30 cellular contexts compared by ENCODE assay signal in the genomic region with DNA sequence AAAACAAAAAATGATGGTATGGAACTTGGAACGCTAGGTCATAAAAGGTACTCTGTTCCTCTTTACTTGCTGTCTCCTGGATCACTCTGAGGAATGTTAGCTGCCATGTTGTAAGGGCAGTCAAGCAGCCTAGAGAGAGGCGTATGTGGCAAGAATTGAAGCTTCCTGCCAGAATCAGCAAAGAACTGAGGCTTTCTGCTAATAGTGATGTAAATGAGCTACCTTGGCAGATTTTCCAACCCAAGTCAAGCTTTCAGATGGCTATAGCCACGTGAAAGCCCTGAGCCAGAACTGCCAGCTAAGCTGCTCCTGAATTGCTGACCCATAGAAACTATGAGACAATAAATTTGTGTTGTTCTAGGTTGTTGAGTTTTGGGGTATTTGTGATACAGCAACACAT.
"Had no signal": no experiment of that assay in that cellular context is flagged by ENCODE, and none has a peak within 500 bp of the region (broad histone marks: within the 10 kb centered on the region; RNA-seq: fewer than 3 reads in every experiment).

No MANE protein-coding gene starts in this region.

- H3K9me3 Mint-ChIP-seq: activated naive CD4-positive, alpha-beta T cell treated with anti-CD3 and anti-CD28 coated beads, Interleukin-2, amount 10 ng/mL, durations not matched to agents 7 days and 5 days; activated T-cell treated with anti-CD3 and anti-CD28 coated beads, Interleukin-2, amount 50 U/mL, for 4 hours; activated T-helper 2 cell treated with anti-CD3 and anti-CD28 coated beads, Interferon-gamma antibody, Interleukin-2, Interleukin-4, amounts not matched to agents 10 μg/mL and 5 μg/mL and 100 μg/mL, durations not matched to agents 14 hours and 24 hours and 36 hours; central memory CD8-positive, alpha-beta T cell; effector memory CD8-positive, alpha-beta T cell; mesothelial cell of epicardium; nephron; stimulated activated memory B cell treated with anti-CD40 and anti-IgM and Interleukin-4, amounts not matched to agents 10 μg/mL and 1 μg/mL and 100 μg/mL, for 72 hours had no signal

- H3K27ac Mint-ChIP-seq: activated naive CD4-positive, alpha-beta T cell treated with anti-CD3 and anti-CD28 coated beads, Interleukin-2, amount 10 ng/mL, durations not matched to agents 7 days and 5 days; activated T-helper 2 cell treated with anti-CD3 and anti-CD28 coated beads, Interferon-gamma antibody, Interleukin-2, Interleukin-4, amounts not matched to agents 10 μg/mL and 5 μg/mL and 100 μg/mL, durations not matched to agents 14 hours and 24 hours and 36 hours; effector memory CD8-positive, alpha-beta T cell; mesothelial cell of epicardium; nephron; stimulated activated memory B cell treated with anti-CD40 and anti-IgM and Interleukin-4, amounts not matched to agents 10 μg/mL and 1 μg/mL and 100 μg/mL, for 72 hours; T-helper 17 cell had no signal

- H3K36me3 ChIP-seq: ovary had no signal

- DNase-seq: activated CD4-positive, alpha-beta T cell treated with anti-CD3 and anti-CD28 coated beads for 4 hours; activated CD4-positive, alpha-beta T cell treated with anti-CD3 and anti-CD28 coated beads, Interleukin-2, amount 50 U/mL, for 48 hours; activated CD4-positive, CD25-positive, alpha-beta regulatory T cell; activated CD8-positive, alpha-beta memory T cell treated with anti-CD3 and anti-CD28 coated beads, Interleukin-2, amount 50 U/mL, for 48 hours; activated naive CD4-positive, alpha-beta T cell treated with anti-CD3 and anti-CD28 coated beads, Interleukin-2, amount 10 ng/mL, durations not matched to agents 7 days and 5 days; activated T-cell treated with anti-CD3 and anti-CD28 coated beads, Interleukin-2, amount 50 U/mL, for 4 hours; effector memory CD8-positive, alpha-beta T cell; heart left ventricle; kidney glomerular epithelial cell; left ventricle myocardium inferior; ovary; right lobe of liver; stimulated activated CD4-positive, alpha-beta T cell treated with anti-CD3 and anti-CD28 coated beads, Interleukin-2, amount 100 ng/mL, for 24 hours; stomach; SW 1271; T-helper 17 cell had no signal

- H3K4me3 ChIP-seq: esophagus muscularis mucosa, heart left ventricle, left ventricle myocardium inferior, ovary, right lobe of liver, skin epidermis, stomach, suprapubic skin, tibial nerve had no signal

- ATAC-seq: activated T-cell treated with anti-CD3 and anti-CD28 coated beads, Interleukin-2, amount 50 U/mL, for 4 hours; effector memory CD8-positive, alpha-beta T cell; heart left ventricle; right lobe of liver; stimulated activated memory B cell treated with anti-CD40 and anti-IgM and Interleukin-4, amounts not matched to agents 10 μg/mL and 1 μg/mL and 100 μg/mL, for 72 hours; T-helper 17 cell had no signal

- H3K4me3 Mint-ChIP-seq: activated naive CD4-positive, alpha-beta T cell treated with anti-CD3 and anti-CD28 coated beads, Interleukin-2, amount 10 ng/mL, durations not matched to agents 7 days and 5 days; activated T-cell treated with anti-CD3 and anti-CD28 coated beads, Interleukin-2, amount 50 U/mL, for 4 hours; central memory CD8-positive, alpha-beta T cell; effector memory CD8-positive, alpha-beta T cell; mesothelial cell of epicardium; nephron; stimulated activated memory B cell treated with anti-CD40 and anti-IgM and Interleukin-4, amounts not matched to agents 10 μg/mL and 1 μg/mL and 100 μg/mL, for 72 hours; T-helper 17 cell had no signal

- H3K27ac ChIP-seq: esophagus muscularis mucosa, heart left ventricle, left ventricle myocardium inferior, neutrophil, ovary, right lobe of liver, skin epidermis, stomach, suprapubic skin, tibial nerve had no signal

- H3K27me3 Mint-ChIP-seq: activated naive CD4-positive, alpha-beta T cell treated with anti-CD3 and anti-CD28 coated beads, Interleukin-2, amount 10 ng/mL, durations not matched to agents 7 days and 5 days; central memory CD8-positive, alpha-beta T cell; effector memory CD8-positive, alpha-beta T cell; stimulated activated memory B cell treated with anti-CD40 and anti-IgM and Interleukin-4, amounts not matched to agents 10 μg/mL and 1 μg/mL and 100 μg/mL, for 72 hours; T-helper 17 cell had no signal

- H3K9me3 ChIP-seq: esophagus muscularis mucosa, heart left ventricle, left ventricle myocardium inferior, neutrophil, ovary, right lobe of liver, stomach, suprapubic skin, tibial nerve had no signal

- H3K27me3 ChIP-seq: esophagus muscularis mucosa, heart left ventricle, neutrophil, ovary, right lobe of liver, stomach, suprapubic skin, tibial nerve had no signal

- FAIRE-seq: colon, endothelial cell of umbilical vein, frontal cortex, urothelium cell line had no signal

- H3K4me1 Mint-ChIP-seq: central memory CD8-positive, alpha-beta T cell; mesothelial cell of epicardium; nephron; stimulated activated memory B cell treated with anti-CD40 and anti-IgM and Interleukin-4, amounts not matched to agents 10 μg/mL and 1 μg/mL and 100 μg/mL, for 72 hours; T-helper 17 cell had no signal

- H3K4me1 ChIP-seq: esophagus muscularis mucosa, heart left ventricle, left ventricle myocardium inferior, right lobe of liver, stomach, suprapubic skin, tibial nerve had no signal
